8 cellular contexts compared by ENCODE assay signal in genomic region chr18:44895176-44895798, GRCh38.
A peak's percentile ranks its signal among the peaks of the same experiment; 100 is the strongest.
DNase-seq lines count a peak whose midpoint lies in the region; ATAC-seq, FAIRE-seq and TF ChIP-seq lines count a peak whose summit lies in the region.

No MANE protein-coding gene starts in this region.

- no peaks in the 10 kb centered on the region for H3K4me1 ChIP-seq in IMR-90 (ENCODE audit: control insufficient read depth, insufficient read depth, low read length)

- POLR2A ChIA-PET in IMR-90 (lab: Charles Lee; ENCODE audit: unreplicated experiment) = no interaction called here

- WGBS in IMR-90 (ENCODE audit: extremely low coverage in 2 of 2, insufficient read length in 1 of 2), 2 experiments = no CpG with 5 or more reads among the region's 1 CpG

- in situ Hi-C loops in IMR-90 (cut with MboI; ENCODE audit: low sequenced_read_pairs) = loop anchor here (25.0 kb wide), 1 partner anchor 758 kb away; no protein-coding TSS in a partner anchor

- H3K27ac ChIP-seq in IMR-90 (ENCODE audit: insufficient read depth, low read length) = no peak overlapping the region

- peak; percentile 60 for TF ChIP-seq RAD21 in IMR-90 (IDR thresholded peaks at IDR 0.05; ENCODE audit: low read length)

- H3K4me3 ChIP-seq in IMR-90 (ENCODE audit: insufficient read depth, low read depth, low read length) = no peak overlapping the region

- no peak overlapping the region for H3K4me2 ChIP-seq in IMR-90 (ENCODE audit: low read depth, low read length)

- DNase-seq in COLO829 (ENCODE audit: low spot score) (peak; percentile 16), GM18507 (ENCODE audit: extremely low spot score, insufficient read length, low read depth) (no peak), IMR-90 (peak; percentile 45), fibroblast of gingiva (ENCODE audit: low read depth) (peak; percentile 50), pulmonary artery endothelial cell (ENCODE audit: low read depth, low spot score) (peak; percentile 15), NCI-H128 (lab: John Stamatoyannopoulos, UW; ENCODE audit: unreplicated experiment) (no peak)

- H3K27me3 ChIP-seq in IMR-90 (ENCODE audit: control insufficient read depth, insufficient read depth, low read length) = no peaks in the 10 kb centered on the region

- dilution Hi-C loops in IMR-90 (cut with HindIII; ENCODE audit: low sequenced_read_pairs, unreplicated experiment) = no loop called here

- no peak overlapping the region for H3K56ac ChIP-seq in IMR-90 (ENCODE audit: extremely low read depth, insufficient read depth, low read length)

- H3K36me3 ChIP-seq in IMR-90 (ENCODE audit: control insufficient read depth, insufficient read depth, low read length) = no peaks in the 10 kb centered on the region

- no peak overlapping the region for H2BK120ac ChIP-seq in IMR-90 (ENCODE audit: low read depth, low read length)

- no peak overlapping the region for H2BK5ac ChIP-seq in IMR-90 (ENCODE audit: low read depth, low read length, poor library complexity, severe bottlenecking)

- TF ChIP-seq POLR2A in IMR-90 (IDR thresholded peaks at IDR 0.05; ENCODE audit: low read depth, low read length) (no peak), GM18505 (IDR thresholded peaks at IDR 0.05; ENCODE audit: borderline replicate concordance, extremely low read depth, insufficient read depth, insufficient read length) (no peak)

- H4K8ac ChIP-seq in IMR-90 (ENCODE audit: low read depth in 2 of 2, low read length in 2 of 2) = no peak overlapping the region

- no peaks in the 10 kb centered on the region for H3K9me3 ChIP-seq in IMR-90 (ENCODE audit: control insufficient read depth, insufficient read depth, low read length)

- H3K23ac ChIP-seq in IMR-90 (ENCODE audit: low read depth, low read length) = no peak overlapping the region; the same call in 1 of the 2 replicates

- intact Hi-C loops in IMR-90 (cut with micrococcal nuclease) = loop anchor here (1.0 to 10.0 kb wide), 3 partner anchors 216 to 1278 kb away; no protein-coding TSS in a partner anchor

- no peak overlapping the region for H3K4ac ChIP-seq in IMR-90 (ENCODE audit: low read depth, low read length)

- no peaks in the 10 kb centered on the region for H4K20me1 ChIP-seq in IMR-90 (ENCODE audit: insufficient read depth, low read length)

- no peak overlapping the region for H2AK9ac ChIP-seq in IMR-90 (replicated peaks; ENCODE audit: low read depth, low read length, poor library complexity)

- ATAC-seq in IMR-90 (ENCODE audit: low read depth) (no peak), SK-N-SH treated with all-trans-retinoic acid at 6 μM for 48 hours (peak; percentile 62), GM18505 (IDR thresholded peaks at IDR 0.05; ENCODE audit: unreplicated experiment) (no peak)

- no TSS peak for BruUV-seq in IMR-90 (replicated peaks; lab: Mats Ljungman, UMichigan)

- H2AK5ac ChIP-seq in IMR-90 (ENCODE audit: low read depth, low read length) = no peak overlapping the region

- no peak overlapping the region for H4K5ac ChIP-seq in IMR-90 (ENCODE audit: low read depth, low read length)

- no peak overlapping the region for H3K9ac ChIP-seq in IMR-90 (ENCODE audit: low read depth, low read length)

- H2AFZ ChIP-seq in IMR-90 (replicated peaks; ENCODE audit: low read length, poor library complexity) = no peak overlapping the region

- no peak overlapping the region for H2BK15ac ChIP-seq in IMR-90 (ENCODE audit: low read depth, low read length)

- CTCF ChIA-PET in IMR-90 (lab: Yijun Ruan, JAX) = no interaction called here

- no peaks in the 10 kb centered on the region for H3K9me1 ChIP-seq in IMR-90 (ENCODE audit: insufficient read depth, low read length)

- no peak overlapping the region for H3K18ac ChIP-seq in IMR-90 (ENCODE audit: low read depth, low read length)

- H4K91ac ChIP-seq in IMR-90 (ENCODE audit: insufficient read depth, low read depth, low read length) = no peak overlapping the region

- H3K79me1 ChIP-seq in IMR-90 (ENCODE audit: low read depth in 1 of 2, low read length in 2 of 2) = no peaks in the 10 kb centered on the region

- H2BK20ac ChIP-seq in IMR-90 (ENCODE audit: low read depth, low read length) = no peak overlapping the region

- TF ChIP-seq CTCF in IMR-90 (conservative IDR thresholded peaks at IDR 0.05; ENCODE audit: low read depth, low read length) = peak; percentile 50

- FAIRE-seq in GM18507 (lab: Jason Lieb, UNC) = peak; percentile 81

- H3K14ac ChIP-seq in IMR-90 (replicated peaks; ENCODE audit: low read depth, low read length) = no peak overlapping the region

TF ChIP-seq in IMR-90, 13 proteins besides CTCF, POLR2A, EP300 and RAD21:
- TF ChIP-seq USF2 (IDR thresholded peaks at IDR 0.05; ENCODE audit: low read depth, low read length) = no peak
- peak; percentile 28; the same call in 1 of the 2 replicates for TF ChIP-seq SMC3 (IDR thresholded peaks at IDR 0.05; ENCODE audit: low read depth, low read length)
- TF ChIP-seq BHLHE40 (IDR thresholded peaks at IDR 0.05; ENCODE audit: low read depth, low read length) = no peak

TF ChIP-seq in SK-N-SH treated with all-trans-retinoic acid at 6 μM for 48 hours, 23 proteins besides CTCF, POLR2A, EP300 and RAD21 (continues in another document):
- TF ChIP-seq ZNF565 (CRISPR knock-in tag; conservative IDR thresholded peaks at IDR 0.05; ENCODE audit: low read depth) = no peak
- TF ChIP-seq, protein P1, sequence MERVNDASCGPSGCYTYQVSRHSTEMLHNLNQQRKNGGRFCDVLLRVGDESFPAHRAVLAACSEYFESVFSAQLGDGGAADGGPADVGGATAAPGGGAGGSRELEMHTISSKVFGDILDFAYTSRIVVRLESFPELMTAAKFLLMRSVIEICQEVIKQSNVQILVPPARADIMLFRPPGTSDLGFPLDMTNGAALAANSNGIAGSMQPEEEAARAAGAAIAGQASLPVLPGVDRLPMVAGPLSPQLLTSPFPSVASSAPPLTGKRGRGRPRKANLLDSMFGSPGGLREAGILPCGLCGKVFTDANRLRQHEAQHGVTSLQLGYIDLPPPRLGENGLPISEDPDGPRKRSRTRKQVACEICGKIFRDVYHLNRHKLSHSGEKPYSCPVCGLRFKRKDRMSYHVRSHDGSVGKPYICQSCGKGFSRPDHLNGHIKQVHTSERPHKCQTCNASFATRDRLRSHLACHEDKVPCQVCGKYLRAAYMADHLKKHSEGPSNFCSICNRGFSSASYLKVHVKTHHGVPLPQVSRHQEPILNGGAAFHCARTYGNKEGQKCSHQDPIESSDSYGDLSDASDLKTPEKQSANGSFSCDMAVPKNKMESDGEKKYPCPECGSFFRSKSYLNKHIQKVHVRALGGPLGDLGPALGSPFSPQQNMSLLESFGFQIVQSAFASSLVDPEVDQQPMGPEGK (CRISPR knock-in tag; IDR thresholded peaks at IDR 0.05; ENCODE audit: borderline replicate concordance) = no peak
- no peak for TF ChIP-seq ZC3H10 (CRISPR knock-in tag; IDR thresholded peaks at IDR 0.05)
- TF ChIP-seq, protein P2, sequence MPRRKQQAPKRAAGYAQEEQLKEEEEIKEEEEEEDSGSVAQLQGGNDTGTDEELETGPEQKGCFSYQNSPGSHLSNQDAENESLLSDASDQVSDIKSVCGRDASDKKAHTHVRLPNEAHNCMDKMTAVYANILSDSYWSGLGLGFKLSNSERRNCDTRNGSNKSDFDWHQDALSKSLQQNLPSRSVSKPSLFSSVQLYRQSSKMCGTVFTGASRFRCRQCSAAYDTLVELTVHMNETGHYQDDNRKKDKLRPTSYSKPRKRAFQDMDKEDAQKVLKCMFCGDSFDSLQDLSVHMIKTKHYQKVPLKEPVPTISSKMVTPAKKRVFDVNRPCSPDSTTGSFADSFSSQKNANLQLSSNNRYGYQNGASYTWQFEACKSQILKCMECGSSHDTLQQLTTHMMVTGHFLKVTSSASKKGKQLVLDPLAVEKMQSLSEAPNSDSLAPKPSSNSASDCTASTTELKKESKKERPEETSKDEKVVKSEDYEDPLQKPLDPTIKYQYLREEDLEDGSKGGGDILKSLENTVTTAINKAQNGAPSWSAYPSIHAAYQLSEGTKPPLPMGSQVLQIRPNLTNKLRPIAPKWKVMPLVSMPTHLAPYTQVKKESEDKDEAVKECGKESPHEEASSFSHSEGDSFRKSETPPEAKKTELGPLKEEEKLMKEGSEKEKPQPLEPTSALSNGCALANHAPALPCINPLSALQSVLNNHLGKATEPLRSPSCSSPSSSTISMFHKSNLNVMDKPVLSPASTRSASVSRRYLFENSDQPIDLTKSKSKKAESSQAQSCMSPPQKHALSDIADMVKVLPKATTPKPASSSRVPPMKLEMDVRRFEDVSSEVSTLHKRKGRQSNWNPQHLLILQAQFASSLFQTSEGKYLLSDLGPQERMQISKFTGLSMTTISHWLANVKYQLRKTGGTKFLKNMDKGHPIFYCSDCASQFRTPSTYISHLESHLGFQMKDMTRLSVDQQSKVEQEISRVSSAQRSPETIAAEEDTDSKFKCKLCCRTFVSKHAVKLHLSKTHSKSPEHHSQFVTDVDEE (CRISPR knock-in tag; IDR thresholded peaks at IDR 0.05) = no peak
- no peak for TF ChIP-seq OSR1 (CRISPR knock-in tag; IDR thresholded peaks at IDR 0.05)
- TF ChIP-seq RARB (CRISPR knock-in tag; IDR thresholded peaks at IDR 0.05) = no peak
- no peak for TF ChIP-seq TOX (CRISPR knock-in tag; IDR thresholded peaks at IDR 0.05; ENCODE audit: borderline replicate concordance)
- no peak for TF ChIP-seq ZNF70 (CRISPR knock-in tag; IDR thresholded peaks at IDR 0.05)
- no peak for TF ChIP-seq CSDC2 (CRISPR knock-in tag; IDR thresholded peaks at IDR 0.05)
- TF ChIP-seq ISL1 (CRISPR knock-in tag; IDR thresholded peaks at IDR 0.05) = no peak
- TF ChIP-seq, protein P3, sequence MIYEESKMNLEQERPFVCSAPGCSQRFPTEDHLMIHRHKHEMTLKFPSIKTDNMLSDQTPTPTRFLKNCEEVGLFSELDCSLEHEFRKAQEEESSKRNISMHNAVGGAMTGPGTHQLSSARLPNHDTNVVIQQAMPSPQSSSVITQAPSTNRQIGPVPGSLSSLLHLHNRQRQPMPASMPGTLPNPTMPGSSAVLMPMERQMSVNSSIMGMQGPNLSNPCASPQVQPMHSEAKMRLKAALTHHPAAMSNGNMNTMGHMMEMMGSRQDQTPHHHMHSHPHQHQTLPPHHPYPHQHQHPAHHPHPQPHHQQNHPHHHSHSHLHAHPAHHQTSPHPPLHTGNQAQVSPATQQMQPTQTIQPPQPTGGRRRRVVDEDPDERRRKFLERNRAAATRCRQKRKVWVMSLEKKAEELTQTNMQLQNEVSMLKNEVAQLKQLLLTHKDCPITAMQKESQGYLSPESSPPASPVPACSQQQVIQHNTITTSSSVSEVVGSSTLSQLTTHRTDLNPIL (CRISPR knock-in tag; IDR thresholded peaks at IDR 0.05; ENCODE audit: low read depth) = no peak
- no peak for TF ChIP-seq TCF4 (CRISPR knock-in tag; IDR thresholded peaks at IDR 0.05; ENCODE audit: borderline replicate concordance)

Comparison
In these comparisons a context has a peak if more than half of its experiments do, and no peak if none do; other contexts are left out.
1. DNase-seq: peak in COLO829 (single experiment), IMR-90 (single experiment), fibroblast of gingiva (single experiment) and pulmonary artery endothelial cell (single experiment); none in GM18507 (single experiment) and NCI-H128 (single experiment).